In genomic region chr7:101418694-101419093, GRCh38 we compare ENCODE assay signal across 26 cellular contexts. TPM values are rescaled to one million over a fixed set of nuclear protein-coding genes. Genes with fewer than 3 reads are reported as not detected.
DNase-seq lines count a peak whose midpoint lies in the region; ATAC-seq, FAIRE-seq and TF ChIP-seq lines count a peak whose summit lies in the region.
"Had no signal": no experiment of that assay in that cellular context is flagged by ENCODE, and none has a peak within 500 bp of the region (broad histone marks: within the 10 kb centered on the region; RNA-seq: fewer than 3 reads in every experiment).

No MANE protein-coding gene starts in this region.

- no peaks in the 10 kb centered on the region; the same call in 1 of the 2 replicates for H3K79me1 ChIP-seq in H1 (ENCODE audit: low read depth, low read length)

- H3K9me3 Mint-ChIP-seq in activated naive CD8-positive, alpha-beta T cell treated with anti-CD3 and anti-CD28 coated beads, Interleukin-2, amount 10 ng/mL, durations not matched to agents 7 days and 5 days, result no peaks in the 10 kb centered on the region
- no peaks in the 10 kb centered on the region for H3K9me3 Mint-ChIP-seq in activated naive CD8-positive, alpha-beta T cell treated with anti-CD3 and anti-CD28 coated beads, Interleukin-2, amount 50 U/mL, for 24 hours
- no peaks in the 10 kb centered on the region for H3K9me3 Mint-ChIP-seq in naive thymus-derived CD8-positive, alpha-beta T cell
- no peaks in the 10 kb centered on the region for H3K9me3 Mint-ChIP-seq in CD14-positive monocyte

- DNase-seq in activated naive CD8-positive, alpha-beta T cell treated with anti-CD3 and anti-CD28 coated beads, Interleukin-2, amount 10 ng/mL, durations not matched to agents 7 days and 5 days, result no peak
- no peak for DNase-seq in activated naive CD8-positive, alpha-beta T cell treated with anti-CD3 and anti-CD28 coated beads, Interleukin-2, amount 50 U/mL, for 24 hours
- DNase-seq in OCI-M1 (lab: John Stamatoyannopoulos, UW) (peak; percentile 0), H1 (ENCODE audit: low read depth in 1 of 2, low spot score in 2 of 2) (no peak), DMS 273 treated with DMSO at 0.1 percent for 48 hours (lab: John Stamatoyannopoulos, UW) (no peak), osteoblast (ENCODE audit: insufficient read length, low spot score, missing footprints) (no peak), CD14-positive monocyte (ENCODE audit: low spot score) (no peak)
- no peak for DNase-seq in naive thymus-derived CD8-positive, alpha-beta T cell
- DNase-seq: 8988T; ACHN; Caco-2; CD4-positive, CD25-positive, alpha-beta regulatory T cell; GM23248; Karpas-422; NCI-H2029; NCI-H446 treated with DMSO at 0.1 percent for 48 hours; NCI-H526; NCI-H82; NK-92 treated with Interleukin-12 subunit alpha and Interleukin-12 subunit beta, amount 100 ng/mL, for 24 hours; PC-9; SJCRH30 had no signal

- peaks cover 7% of the 10 kb centered on the region for H3K27me3 Mint-ChIP-seq in activated naive CD8-positive, alpha-beta T cell treated with anti-CD3 and anti-CD28 coated beads, Interleukin-2, amount 10 ng/mL, durations not matched to agents 7 days and 5 days
- H3K27me3 Mint-ChIP-seq in activated naive CD8-positive, alpha-beta T cell treated with anti-CD3 and anti-CD28 coated beads, Interleukin-2, amount 50 U/mL, for 24 hours, result peaks cover 10% of the 10 kb centered on the region
- H3K27me3 Mint-ChIP-seq in naive thymus-derived CD8-positive, alpha-beta T cell, result peaks cover 5 to 26% (median 8%) of the 10 kb centered on the region in 5 donors
- peaks cover 6 to 10% (median 10%) of the 10 kb centered on the region in 3 donors for H3K27me3 Mint-ChIP-seq in CD14-positive monocyte (ENCODE audit: low read depth in 3 of 3)

- no peak overlapping the region for H3K23ac ChIP-seq in H1 (ENCODE audit: insufficient read length)

- no peak overlapping the region for H4K5ac ChIP-seq in H1 (ENCODE audit: insufficient read length, low read depth, low read length)

- H3K79me2 ChIP-seq in H1 (ENCODE audit: control insufficient read depth in 1 of 2, insufficient read depth in 2 of 2, low read length in 2 of 2) (peaks cover 0 to 5% of the 10 kb centered on the region in 2 experiments; a peak in 1 of 4 replicates), osteoblast (ENCODE audit: insufficient read depth, low read length) (no peaks in the 10 kb centered on the region)

- H2BK5ac ChIP-seq in H1 (ENCODE audit: low read depth, low read length), result no peak overlapping the region

- H3K4me2 ChIP-seq in H1 (ENCODE audit: insufficient read depth in 1 of 2, low read depth in 2 of 2, low read length in 2 of 2) (no peak overlapping the region), osteoblast (ENCODE audit: insufficient read depth, low read length) (no peak overlapping the region)
- H3K4me2 ChIP-seq: PC-9 had no signal

- TF ChIP-seq CTCF in H1 (IDR thresholded peaks at IDR 0.05; ENCODE audit: control extremely low read depth in 1 of 3, insufficient read depth in 1 of 3, low read depth in 1 of 3, low read length in 3 of 3), result no peak
- TF ChIP-seq CTCF in osteoblast (IDR thresholded peaks at IDR 0.05; ENCODE audit: extremely low read depth, low read depth, low read length), result no peak
- TF ChIP-seq CTCF in CD14-positive monocyte (IDR thresholded peaks at IDR 0.05), result no peak

- H3K4me3 ChIP-seq in H1 (ENCODE audit: extremely low read depth in 1 of 4, insufficient read depth in 2 of 4, low read depth in 3 of 4, low read length in 4 of 4) (no peak overlapping the region), osteoblast (ENCODE audit: insufficient read depth, low read length) (no peak overlapping the region)
- H3K4me3 ChIP-seq: GM23248, PC-9, SJCRH30 had no signal

- H3K4me1 ChIP-seq in H1 (replicated peaks in 1 of 4; ENCODE audit: control insufficient read depth in 3 of 4, insufficient read depth in 4 of 4, low read length in 3 of 4) (peaks cover 0 to 14% (median 9%) of the 10 kb centered on the region in 4 experiments; a peak in 6 of 7 replicates), osteoblast (ENCODE audit: insufficient read depth, low read length) (no peaks in the 10 kb centered on the region)
- H3K4me1 ChIP-seq: SJCRH30 had no signal

- H3K4me1 Mint-ChIP-seq in activated naive CD8-positive, alpha-beta T cell treated with anti-CD3 and anti-CD28 coated beads, Interleukin-2, amount 10 ng/mL, durations not matched to agents 7 days and 5 days, result peaks cover 2% of the 10 kb centered on the region
- peaks cover 3% of the 10 kb centered on the region for H3K4me1 Mint-ChIP-seq in activated naive CD8-positive, alpha-beta T cell treated with anti-CD3 and anti-CD28 coated beads, Interleukin-2, amount 50 U/mL, for 24 hours
- H3K4me1 Mint-ChIP-seq in naive thymus-derived CD8-positive, alpha-beta T cell, result peaks cover 0 to 6% (median 2%) of the 10 kb centered on the region in 4 donors
- H3K4me1 Mint-ChIP-seq in CD14-positive monocyte, result no peaks in the 10 kb centered on the region
- H3K4me1 Mint-ChIP-seq: IgD-negative memory B cell had no signal

- CTCF ChIA-PET in H1 (lab: Charles Lee; ENCODE audit: partially characterized antibody), result interaction anchor here (0.7 to 32.6 kb wide), 3 partner anchors 20 to 103 kb away, joined by 3 to 728 read pairs (median 6); partner anchors contain the start of gene COL26A1

- no peak overlapping the region for H4K8ac ChIP-seq in H1 (ENCODE audit: extremely low read depth, insufficient read depth, low read length)

- no peak for TF ChIP-seq EP300 in H1 (IDR thresholded peaks at IDR 0.05; ENCODE audit: borderline replicate concordance in 1 of 2, low read depth in 2 of 2, low read length in 2 of 2)

- WGBS in H1 (ENCODE audit: extremely low coverage in 1 of 2, insufficient coverage in 1 of 2, insufficient read length in 1 of 2, insufficient replicate concordance in 2 of 2, low coverage in 1 of 2, low lambda C conversion rate in 2 of 2, missing lambda C conversion rate in 1 of 2), 2 experiments, result 86% methylated on average over 3 of the region's 5 CpGs; no CpG with 5 or more reads in 1 of the 2 experiments

- H3K27me3 ChIP-seq in H1 (replicated peaks in 1 of 4; ENCODE audit: control insufficient read depth in 3 of 4, extremely low read depth in 1 of 4, insufficient read depth in 3 of 4, low read length in 3 of 4) (no peaks in the 10 kb centered on the region), osteoblast (ENCODE audit: insufficient read depth, low read length) (no peaks in the 10 kb centered on the region)
- H3K27me3 ChIP-seq: SJCRH30 had no signal

- H4K20me1 ChIP-seq in H1 (replicated peaks in 1 of 2; ENCODE audit: control insufficient read depth in 1 of 2, insufficient read depth in 2 of 2, low read length in 2 of 2) (peaks cover 0 to 8% of the 10 kb centered on the region in 2 experiments), osteoblast (ENCODE audit: insufficient read depth, low read length) (no peaks in the 10 kb centered on the region)

- no peaks in the 10 kb centered on the region for H3K36me3 ChIP-seq in H1 (ENCODE audit: control insufficient read depth in 2 of 4, insufficient read depth in 4 of 4, low read length in 3 of 4)
- no peaks in the 10 kb centered on the region for H3K36me3 ChIP-seq in osteoblast (ENCODE audit: insufficient read depth, low read length)
- H3K36me3 ChIP-seq: SJCRH30 had no signal

- H3K4ac ChIP-seq in H1 (replicated peaks; ENCODE audit: insufficient read length, low read depth, low read length), result no peak overlapping the region

- intact Hi-C loops in CD14-positive monocyte (cut with micrococcal nuclease), result no loop called here

- H3K23me2 ChIP-seq in H1 (ENCODE audit: low read depth, low read length), result no peaks in the 10 kb centered on the region

- H3K56ac ChIP-seq in H1 (replicated peaks; ENCODE audit: insufficient read length, low read depth, low read length), result no peak overlapping the region

- no peak overlapping the region for H3K27ac Mint-ChIP-seq in activated naive CD8-positive, alpha-beta T cell treated with anti-CD3 and anti-CD28 coated beads, Interleukin-2, amount 10 ng/mL, durations not matched to agents 7 days and 5 days
- no peak overlapping the region for H3K27ac Mint-ChIP-seq in activated naive CD8-positive, alpha-beta T cell treated with anti-CD3 and anti-CD28 coated beads, Interleukin-2, amount 50 U/mL, for 24 hours
- no peak overlapping the region for H3K27ac Mint-ChIP-seq in naive thymus-derived CD8-positive, alpha-beta T cell
- no peak overlapping the region for H3K27ac Mint-ChIP-seq in CD14-positive monocyte
- H3K27ac Mint-ChIP-seq: IgD-negative memory B cell had no signal

- H3K27ac ChIP-seq in H1 (ENCODE audit: low read depth, low read length) (no peak overlapping the region), osteoblast (ENCODE audit: low read depth, low read length) (no peak overlapping the region)
- H3K27ac ChIP-seq: GM23248, HL-60, PC-9, SJCRH30 had no signal

- peak overlapping the region; percentile 19 for H3K4me3 Mint-ChIP-seq in activated naive CD8-positive, alpha-beta T cell treated with anti-CD3 and anti-CD28 coated beads, Interleukin-2, amount 10 ng/mL, durations not matched to agents 7 days and 5 days
- H3K4me3 Mint-ChIP-seq in activated naive CD8-positive, alpha-beta T cell treated with anti-CD3 and anti-CD28 coated beads, Interleukin-2, amount 50 U/mL, for 24 hours, result no peak overlapping the region
- no peak overlapping the region for H3K4me3 Mint-ChIP-seq in naive thymus-derived CD8-positive, alpha-beta T cell
- no peak overlapping the region for H3K4me3 Mint-ChIP-seq in CD14-positive monocyte
- H3K4me3 Mint-ChIP-seq: IgD-negative memory B cell had no signal

- POLR2A ChIA-PET in activated naive CD8-positive, alpha-beta T cell treated with anti-CD3 and anti-CD28 coated beads, Interleukin-2, amount 10 ng/mL, durations not matched to agents 7 days and 5 days (lab: Charles Lee), result no interaction called here
- POLR2A ChIA-PET in H1 (lab: Charles Lee; ENCODE audit: partially characterized antibody), result interaction anchor here (1.3 to 1.9 kb wide), 4 partner anchors 13 to 56 kb away, joined by 3 to 8 read pairs (median 6); partner anchors contain the start of gene COL26A1
- POLR2A ChIA-PET in naive thymus-derived CD8-positive, alpha-beta T cell (lab: Charles Lee), result no interaction called here

- H2BK20ac ChIP-seq in H1 (ENCODE audit: low read length), result no peak overlapping the region

- H2BK12ac ChIP-seq in H1 (ENCODE audit: low read depth, low read length), result no peak overlapping the region

- H3K14ac ChIP-seq in H1 (ENCODE audit: insufficient read length), result no peak overlapping the region

- H2BK15ac ChIP-seq in H1 (ENCODE audit: low read length), result no peak overlapping the region

- H3K9me3 ChIP-seq in H1 (ENCODE audit: insufficient read depth in 2 of 2, low read depth in 1 of 2, low read length in 1 of 2) (no peaks in the 10 kb centered on the region), osteoblast (ENCODE audit: low read depth, low read length) (no peaks in the 10 kb centered on the region)
- H3K9me3 ChIP-seq: Caco-2, SJCRH30 had no signal

- no peak for ATAC-seq in activated naive CD8-positive, alpha-beta T cell treated with anti-CD3 and anti-CD28 coated beads, Interleukin-2, amount 10 ng/mL, durations not matched to agents 7 days and 5 days (ENCODE audit: low read depth)
- ATAC-seq in activated naive CD8-positive, alpha-beta T cell treated with anti-CD3 and anti-CD28 coated beads, Interleukin-2, amount 50 U/mL, for 24 hours, result no peak
- ATAC-seq in naive thymus-derived CD8-positive, alpha-beta T cell, result no peak
- ATAC-seq: Right ventricle myocardium inferior had no signal

- H3K36me3 Mint-ChIP-seq in activated naive CD8-positive, alpha-beta T cell treated with anti-CD3 and anti-CD28 coated beads, Interleukin-2, amount 10 ng/mL, durations not matched to agents 7 days and 5 days, result no peaks in the 10 kb centered on the region
- no peaks in the 10 kb centered on the region for H3K36me3 Mint-ChIP-seq in activated naive CD8-positive, alpha-beta T cell treated with anti-CD3 and anti-CD28 coated beads, Interleukin-2, amount 50 U/mL, for 24 hours (ENCODE audit: low read depth)
- no peaks in the 10 kb centered on the region for H3K36me3 Mint-ChIP-seq in naive thymus-derived CD8-positive, alpha-beta T cell
- H3K36me3 Mint-ChIP-seq in CD14-positive monocyte, result no peaks in the 10 kb centered on the region
- H3K36me3 Mint-ChIP-seq: CD4-positive, CD25-positive, alpha-beta regulatory T cell; IgD-negative memory B cell had no signal

- FAIRE-seq in H1 (lab: Jason Lieb, UNC), result no peak
- FAIRE-seq: GM18507 had no signal

- no peak overlapping the region for H2AFZ ChIP-seq in H1 (ENCODE audit: low read length)
- no peak overlapping the region for H2AFZ ChIP-seq in osteoblast (ENCODE audit: low read length)
- H2AFZ ChIP-seq: GM23248, PC-9 had no signal

- no peak overlapping the region for H4K91ac ChIP-seq in H1 (replicated peaks; ENCODE audit: insufficient read length, low read length)

- TF ChIP-seq RAD21 in H1 (IDR thresholded peaks at IDR 0.05 in 1 of 2, conservative IDR thresholded peaks at IDR 0.05 in 1 of 2; ENCODE audit: low read depth in 2 of 2, low read length in 2 of 2), result no peak

- no peak overlapping the region; the same call in 1 of the 2 replicates for H3K18ac ChIP-seq in H1 (ENCODE audit: extremely low read depth, low read length)

- H3K9ac ChIP-seq in H1 (replicated peaks in 1 of 4; ENCODE audit: extremely low read depth in 1 of 4, low read depth in 3 of 4, low read length in 3 of 4), result no peak overlapping the region
- H3K9ac ChIP-seq: GM23248 had no signal

- H2AK5ac ChIP-seq in H1 (ENCODE audit: low read depth, low read length), result no peak overlapping the region

- TF ChIP-seq POLR2A in H1 (IDR thresholded peaks at IDR 0.05; ENCODE audit: control extremely low read depth in 1 of 2, low read depth in 2 of 2, low read length in 2 of 2), result no peak

- H2BK120ac ChIP-seq in H1 (replicated peaks; ENCODE audit: low read depth, low read length), result no peak overlapping the region

RNA-seq across cellular contexts. Expression of gene COL26A1, which starts 56.0 kb away (rescaled TPM):
- total RNA-seq in activated naive CD8-positive, alpha-beta T cell treated with anti-CD3 and anti-CD28 coated beads, Interleukin-2, amount 10 ng/mL, durations not matched to agents 7 days and 5 days, result not detected
- total RNA-seq in H1 (2021; fragmentation: NEBNext Ultra II Directional; extraction: Animal tissue kit (Norgen Biotek cat#: 25700)), result 68.8 and 71.4 TPM in 2 replicates
- polyA plus RNA-seq in H1 (2011; rRNA removed), result 51.1 and 68.1 TPM in 2 replicates
- polyA plus RNA-seq in H1 (2011; cell fraction: cytosol; rRNA removed), result 64.7 TPM
- 90.6 TPM for polyA plus RNA-seq in H1 (2011; cell fraction: nucleus; rRNA removed)
- 53.7 to 60.1 TPM (median 59.5 TPM) in 4 replicates for polyA plus RNA-seq in H1 (2012, experiment 1 of 2)
- 54.5 TPM for polyA plus RNA-seq in H1 (2012, experiment 2 of 2)
- 95.9 TPM for polyA plus RNA-seq in H1 (2013, experiment 1 of 2)
- polyA plus RNA-seq in H1 (2013, experiment 2 of 2), result 94.8 TPM
- 17.5 and 19.5 TPM in 2 replicates for polyA minus RNA-seq in H1 (2011; rRNA and poly(A)+ RNA removed)
- 29.7 TPM for polyA minus RNA-seq in H1 (2011; cell fraction: cytosol; rRNA and poly(A)+ RNA removed)
- polyA minus RNA-seq in H1 (2011; cell fraction: nucleus; rRNA and poly(A)+ RNA removed), result 19.1 TPM
- total RNA-seq in naive thymus-derived CD8-positive, alpha-beta T cell, result not detected
- not detected for polyA plus RNA-seq in naive thymus-derived CD8-positive, alpha-beta T cell
- total RNA-seq in osteoblast, result not detected in 2 replicates
- polyA plus RNA-seq in CD14-positive monocyte, result not detected
- total RNA-seq: CD4-positive, CD25-positive, alpha-beta regulatory T cell; GM23248; MCF 10A; Right ventricle myocardium inferior had no signal
- polyA plus RNA-seq: CD4-positive, CD25-positive, alpha-beta regulatory T cell; GM23248; IgD-negative memory B cell had no signal

Comparison
In these comparisons a context has a peak if more than half of its experiments do, and no peak if none do; other contexts are left out.
1. RNA of gene COL26A1, which starts 56.0 kb away (total RNA-seq): 68.8 to 71.4 TPM in H1; not detected in activated naive CD8-positive, alpha-beta T cell treated with anti-CD3 and anti-CD28 coated beads, Interleukin-2, amount 10 ng/mL, durations not matched to agents 7 days and 5 days, not detected in naive thymus-derived CD8-positive, alpha-beta T cell and not detected in osteoblast; every median in the first group is over 10 times any median in the second.